Comparison of ENCODE assay signal across 1 cellular context in genomic region chr5:141637693-141638419, GRCh38.
TF ChIP-seq lines count a peak whose summit lies in the region.

No MANE protein-coding gene starts in this region.

TF ChIP-seq in HepG2, 621 proteins besides CTCF, POLR2A, EP300 and RAD21 (continued from another document and continues in another):
- TF ChIP-seq ZBTB33 (CRISPR knock-in tag; IDR thresholded peaks at IDR 0.05) (no peak), PRDM15 (CRISPR knock-in tag; IDR thresholded peaks at IDR 0.05) (no peak), ISX (CRISPR knock-in tag; conservative IDR thresholded peaks at IDR 0.05) (no peak), TP53 (CRISPR knock-in tag; conservative IDR thresholded peaks at IDR 0.05) (no peak), ZSCAN21 (CRISPR knock-in tag; IDR thresholded peaks at IDR 0.05; ENCODE audit: borderline replicate concordance) (peak; percentile 65; the same call in 1 of the 2 replicates), ZNF101 (CRISPR knock-in tag; IDR thresholded peaks at IDR 0.05; ENCODE audit: borderline replicate concordance, low read depth) (no peak), ZNF770 (CRISPR knock-in tag; IDR thresholded peaks at IDR 0.05) (no peak), MATR3 (CRISPR knock-in tag; IDR thresholded peaks at IDR 0.05) (no peak), ZMAT5 (CRISPR knock-in tag; IDR thresholded peaks at IDR 0.05; ENCODE audit: borderline replicate concordance, low read depth) (no peak), SMARCC2 (IDR thresholded peaks at IDR 0.05) (no peak), ZFP1 (CRISPR knock-in tag; IDR thresholded peaks at IDR 0.05) (no peak), MXI1 (IDR thresholded peaks at IDR 0.05; ENCODE audit: borderline replicate concordance, low read depth, low read length) (no peak), ZNF30 (CRISPR knock-in tag; IDR thresholded peaks at IDR 0.05) (no peak), KLF9 (CRISPR knock-in tag; IDR thresholded peaks at IDR 0.05; ENCODE audit: low read depth) (0 out of 2 replicates have a peak, but pooled peaks have one; percentile 25), NFATC3 (CRISPR knock-in tag; IDR thresholded peaks at IDR 0.05) (no peak), ZNF740 (CRISPR knock-in tag; IDR thresholded peaks at IDR 0.05) (no peak), BCLAF1 (IDR thresholded peaks at IDR 0.05) (no peak), SP5 (CRISPR knock-in tag; IDR thresholded peaks at IDR 0.05; ENCODE audit: borderline replicate concordance, low read depth) (no peak), ZNF256 (CRISPR knock-in tag; conservative IDR thresholded peaks at IDR 0.05) (no peak), ZNF276 (CRISPR knock-in tag; IDR thresholded peaks at IDR 0.05; ENCODE audit: low read depth) (no peak), PAX8 (CRISPR knock-in tag; IDR thresholded peaks at IDR 0.05; ENCODE audit: borderline replicate concordance) (no peak), HNRNPK (IDR thresholded peaks at IDR 0.05; ENCODE audit: low read depth, low read length, poor library complexity, severe bottlenecking) (no peak), XRCC5 (optimal IDR thresholded peaks at IDR 0.05; ENCODE audit: low read length) (peak; percentile 41), CCAR2 (optimal IDR thresholded peaks at IDR 0.05; ENCODE audit: low read depth, low read length) (no peak), ZFYVE20 (CRISPR knock-in tag; IDR thresholded peaks at IDR 0.05; ENCODE audit: borderline replicate concordance, low read depth) (no peak), POGK (CRISPR knock-in tag; conservative IDR thresholded peaks at IDR 0.05) (peak; percentile 83; the same call in 1 of the 2 replicates), NFKBIZ (CRISPR knock-in tag; IDR thresholded peaks at IDR 0.05) (no peak), CAMTA2 (CRISPR knock-in tag; IDR thresholded peaks at IDR 0.05; ENCODE audit: borderline replicate concordance) (no peak; the same call in 1 of the 2 replicates), MIXL1 (CRISPR knock-in tag; IDR thresholded peaks at IDR 0.05) (no peak), ZNF138 (CRISPR knock-in tag; IDR thresholded peaks at IDR 0.05; ENCODE audit: low read depth) (no peak), CHD4 (IDR thresholded peaks at IDR 0.05; ENCODE audit: borderline replicate concordance, low read length) (no peak), ZNF646 (CRISPR knock-in tag; IDR thresholded peaks at IDR 0.05) (peak; percentile 33; the same call in 1 of the 2 replicates), ZNF547 (CRISPR knock-in tag; IDR thresholded peaks at IDR 0.05) (no peak; the same call in 1 of the 2 replicates), ZNF350 (CRISPR knock-in tag; IDR thresholded peaks at IDR 0.05; ENCODE audit: borderline replicate concordance, low read depth) (peak; percentile 63), SIX1 (CRISPR knock-in tag; IDR thresholded peaks at IDR 0.05; ENCODE audit: borderline replicate concordance) (no peak; the same call in 1 of the 2 replicates), CEBPG (CRISPR knock-in tag; IDR thresholded peaks at IDR 0.05) (no peak), ATF7 (IDR thresholded peaks at IDR 0.05) (no peak), ATF7 (CRISPR knock-in tag; IDR thresholded peaks at IDR 0.05) (no peak), AGO2 (optimal IDR thresholded peaks at IDR 0.05; ENCODE audit: low read depth, low read length) (peak; percentile 62), NRL (CRISPR knock-in tag; IDR thresholded peaks at IDR 0.05; ENCODE audit: borderline replicate concordance) (no peak), ZNF879 (CRISPR knock-in tag; IDR thresholded peaks at IDR 0.05) (0 out of 2 replicates have a peak, but pooled peaks have one; percentile 26)
